1 cellular context compared by ENCODE assay signal in the genomic region with DNA sequence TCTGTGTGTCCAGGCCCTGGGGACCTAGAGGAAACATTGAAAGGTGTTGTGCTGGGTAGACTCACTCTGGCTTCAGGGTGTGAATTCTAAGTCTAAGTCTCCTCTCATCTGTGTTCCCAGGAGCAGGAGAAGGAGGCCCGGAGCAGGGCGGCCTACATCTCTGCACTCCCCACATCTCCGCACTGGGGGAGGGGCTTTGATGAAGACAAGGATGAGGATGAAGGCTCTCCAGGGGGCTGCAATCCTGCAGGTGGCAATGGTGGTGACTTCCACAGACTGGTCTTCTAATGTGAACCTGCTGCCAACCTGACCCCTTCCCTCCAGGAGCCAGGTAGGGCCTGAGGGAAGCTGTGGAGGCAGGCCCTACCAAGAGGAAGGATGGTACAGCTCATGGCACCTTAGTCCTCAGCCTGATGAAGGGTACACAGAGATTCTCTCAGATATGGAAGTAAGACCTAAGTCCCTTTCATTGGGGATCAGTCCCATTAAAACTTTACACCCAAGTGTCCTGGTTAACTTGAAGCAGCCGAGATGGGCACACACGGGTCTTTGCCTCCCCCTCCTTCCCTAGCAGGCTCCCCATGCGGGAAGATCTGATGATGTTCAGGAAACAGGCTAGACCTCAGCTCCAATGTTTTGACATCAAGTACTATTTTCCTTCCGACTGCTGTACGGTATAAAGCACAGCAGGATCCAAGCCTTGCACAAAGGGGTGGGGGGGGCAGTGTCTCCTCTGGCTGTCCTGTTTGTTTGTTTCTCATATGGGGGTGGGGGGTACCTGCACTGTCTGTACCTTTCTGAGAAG.
TF ChIP-seq lines count a peak whose summit lies in the region.

No MANE protein-coding gene starts in this region.

TF ChIP-seq in IMR-90, 13 proteins besides CTCF, POLR2A, EP300 and RAD21:
- no peak for TF ChIP-seq BHLHE40 (IDR thresholded peaks at IDR 0.05; ENCODE audit: low read depth, low read length)
- TF ChIP-seq, protein P1, sequence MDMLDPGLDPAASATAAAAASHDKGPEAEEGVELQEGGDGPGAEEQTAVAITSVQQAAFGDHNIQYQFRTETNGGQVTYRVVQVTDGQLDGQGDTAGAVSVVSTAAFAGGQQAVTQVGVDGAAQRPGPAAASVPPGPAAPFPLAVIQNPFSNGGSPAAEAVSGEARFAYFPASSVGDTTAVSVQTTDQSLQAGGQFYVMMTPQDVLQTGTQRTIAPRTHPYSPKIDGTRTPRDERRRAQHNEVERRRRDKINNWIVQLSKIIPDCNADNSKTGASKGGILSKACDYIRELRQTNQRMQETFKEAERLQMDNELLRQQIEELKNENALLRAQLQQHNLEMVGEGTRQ (IDR thresholded peaks at IDR 0.05; ENCODE audit: low read depth, low read length), result no peak
- TF ChIP-seq CEBPB (IDR thresholded peaks at IDR 0.05; ENCODE audit: low read depth, low read length), result no peak
- TF ChIP-seq CHD1 (IDR thresholded peaks at IDR 0.05; ENCODE audit: low read depth, low read length), result no peak
- no peak for TF ChIP-seq MAZ (IDR thresholded peaks at IDR 0.05; ENCODE audit: borderline replicate concordance, low read depth, low read length)
- no peak for TF ChIP-seq RCOR1 (IDR thresholded peaks at IDR 0.05; ENCODE audit: insufficient replicate concordance, low read length)
- TF ChIP-seq, protein P2, sequence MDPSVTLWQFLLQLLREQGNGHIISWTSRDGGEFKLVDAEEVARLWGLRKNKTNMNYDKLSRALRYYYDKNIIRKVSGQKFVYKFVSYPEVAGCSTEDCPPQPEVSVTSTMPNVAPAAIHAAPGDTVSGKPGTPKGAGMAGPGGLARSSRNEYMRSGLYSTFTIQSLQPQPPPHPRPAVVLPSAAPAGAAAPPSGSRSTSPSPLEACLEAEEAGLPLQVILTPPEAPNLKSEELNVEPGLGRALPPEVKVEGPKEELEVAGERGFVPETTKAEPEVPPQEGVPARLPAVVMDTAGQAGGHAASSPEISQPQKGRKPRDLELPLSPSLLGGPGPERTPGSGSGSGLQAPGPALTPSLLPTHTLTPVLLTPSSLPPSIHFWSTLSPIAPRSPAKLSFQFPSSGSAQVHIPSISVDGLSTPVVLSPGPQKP (IDR thresholded peaks at IDR 0.05; ENCODE audit: borderline replicate concordance, low read depth, low read length), result no peak
- no peak for TF ChIP-seq MXI1 (IDR thresholded peaks at IDR 0.05; ENCODE audit: borderline replicate concordance, low read depth, low read length)
- TF ChIP-seq SMC3 (IDR thresholded peaks at IDR 0.05; ENCODE audit: low read depth, low read length), result no peak
- no peak for TF ChIP-seq FOS (IDR thresholded peaks at IDR 0.05; ENCODE audit: low read depth, low read length)
- no peak for TF ChIP-seq NFE2L2 (IDR thresholded peaks at IDR 0.05; ENCODE audit: low read depth, low read length)
